25 cellular contexts compared by ENCODE assay signal in the genomic region with DNA sequence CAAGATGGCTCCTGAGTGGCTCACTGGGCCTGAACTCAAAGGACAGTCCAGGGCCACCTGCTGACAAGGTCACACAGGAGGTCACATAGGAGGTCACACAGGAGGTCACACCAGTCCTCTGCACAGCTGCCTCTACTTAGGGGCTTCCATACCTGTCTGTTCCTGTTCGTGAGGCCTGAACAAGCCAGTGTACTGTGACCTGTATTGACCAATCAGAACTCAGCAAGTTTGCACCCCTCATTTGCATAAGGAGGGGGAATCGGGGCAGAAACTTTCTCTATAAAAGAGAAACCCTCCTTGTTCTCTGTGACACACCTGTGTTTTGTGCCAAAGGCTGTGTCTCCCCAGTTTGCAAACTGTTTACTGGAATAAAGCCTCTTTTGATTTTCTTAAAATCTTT.
DNase-seq lines count a peak whose midpoint lies in the region; ATAC-seq and TF ChIP-seq lines count a peak whose summit lies in the region.
"Had no signal": no experiment of that assay in that cellular context is flagged by ENCODE, and none has a peak within 500 bp of the region (broad histone marks: within the 10 kb centered on the region; RNA-seq: fewer than 3 reads in every experiment).

No MANE protein-coding gene starts in this region.

- H3K27ac ChIP-seq in Karpas-422 (ENCODE audit: low read length) (no peak overlapping the region), left ventricle myocardium inferior (replicated peaks) (no peak overlapping the region)

- no peak for TF ChIP-seq CTCF in left ventricle myocardium inferior (IDR thresholded peaks at IDR 0.05; ENCODE audit: borderline replicate concordance)

- H3K79me2 ChIP-seq in Karpas-422 (ENCODE audit: low read length), result no peaks in the 10 kb centered on the region

- H3K9me3 ChIP-seq in Karpas-422 (ENCODE audit: low read length), result no peaks in the 10 kb centered on the region
- H3K9me3 ChIP-seq in left ventricle myocardium inferior (replicated peaks), result no peaks in the 10 kb centered on the region

- ATAC-seq in activated naive CD4-positive, alpha-beta T cell treated with anti-CD3 and anti-CD28 coated beads, Interleukin-2, amount 50 U/mL, for 72 hours, result no peak
- ATAC-seq: Right ventricle myocardium inferior had no signal

- no peaks in the 10 kb centered on the region for H3K9me2 ChIP-seq in Karpas-422 (replicated peaks; ENCODE audit: insufficient read depth, low read length)

- peak; percentile 21 for DNase-seq in activated effector memory CD4-positive, alpha-beta T cell treated with anti-CD3 and anti-CD28 coated beads, Interleukin-2, amount 50 U/mL, for 16 hours
- no peak for DNase-seq in activated effector memory CD4-positive, alpha-beta T cell treated with Interleukin-2 at 50 U/mL for 16 hours
- peak; percentile 59 for DNase-seq in Karpas-422
- DNase-seq in ecto neural progenitor cell (ENCODE audit: low spot score), result peak; percentile 44
- no peak for DNase-seq in left ventricle myocardium inferior
- DNase-seq in SIG-M5 (lab: John Stamatoyannopoulos, UW), result no peak
- no peak for DNase-seq in activated naive CD4-positive, alpha-beta T cell treated with anti-CD3 and anti-CD28 coated beads, Interleukin-2, amount 50 U/mL, for 72 hours (ENCODE audit: low spot score in 2 of 2)
- no peak for DNase-seq in midbrain (lab: John Stamatoyannopoulos, UW)
- DNase-seq: AML-193, EL, GF-D8, GOT3, HCEC 1CT, IMR-90, NCI-H1105 treated with DMSO at 0.1 percent for 48 hours, NCI-H1694, NCI-H2081 treated with DMSO at 0.1 percent for 48 hours, NCI-H2171 treated with DMSO at 0.1 percent for 48 hours, NCI-H524 treated with DMSO at 0.1 percent for 48 hours, NCI-H82, OCI-M1, SW 1271 had no signal

- peak overlapping the region; percentile 5 for H3K4me2 ChIP-seq in Karpas-422 (ENCODE audit: low read depth, low read length, poor library complexity, severe bottlenecking)

- no peak overlapping the region for H3K9ac ChIP-seq in Karpas-422 (ENCODE audit: low read length)
- H3K9ac ChIP-seq: KMS-11 had no signal

- H3K36me3 ChIP-seq in Karpas-422 (ENCODE audit: insufficient read depth, low read length), result no peaks in the 10 kb centered on the region
- no peaks in the 10 kb centered on the region for H3K36me3 ChIP-seq in left ventricle myocardium inferior

- H3K4me1 ChIP-seq in Karpas-422 (ENCODE audit: low read length) (peaks cover 24% of the 10 kb centered on the region), left ventricle myocardium inferior (no peaks in the 10 kb centered on the region)

- H3K27me3 ChIP-seq in Karpas-422 (ENCODE audit: low read length) (no peaks in the 10 kb centered on the region), left ventricle myocardium inferior (ENCODE audit: low read depth) (peaks cover 5% of the 10 kb centered on the region)

- H4K20me1 ChIP-seq in Karpas-422 (ENCODE audit: insufficient read depth, low read depth, low read length), result no peaks in the 10 kb centered on the region

- intact Hi-C loops in left ventricle myocardium inferior (cut with micrococcal nuclease), result no loop called here

- H3K4me3 ChIP-seq in Karpas-422 (ENCODE audit: low read length) (no peak overlapping the region), left ventricle myocardium inferior (no peak overlapping the region)

- no peaks in the 10 kb centered on the region for H3K36me3 Mint-ChIP-seq in activated naive CD4-positive, alpha-beta T cell treated with anti-CD3 and anti-CD28 coated beads, Interleukin-2, amount 50 U/mL, for 72 hours
- H3K36me3 Mint-ChIP-seq: CD14-positive monocyte had no signal

- no peak overlapping the region for H2AFZ ChIP-seq in Karpas-422 (ENCODE audit: low read length)

- no peak overlapping the region for H3K27ac Mint-ChIP-seq in activated naive CD4-positive, alpha-beta T cell treated with anti-CD3 and anti-CD28 coated beads, Interleukin-2, amount 50 U/mL, for 72 hours
- H3K27ac Mint-ChIP-seq: CD14-positive monocyte had no signal

- no peaks in the 10 kb centered on the region for H3K9me3 Mint-ChIP-seq in activated naive CD4-positive, alpha-beta T cell treated with anti-CD3 and anti-CD28 coated beads, Interleukin-2, amount 50 U/mL, for 72 hours

Comparison
In these comparisons a context has a peak if more than half of its experiments do, and no peak if none do; other contexts are left out.
1. DNase-seq: peak in activated effector memory CD4-positive, alpha-beta T cell treated with anti-CD3 and anti-CD28 coated beads, Interleukin-2, amount 50 U/mL, for 16 hours (single experiment), Karpas-422 (single experiment) and ecto neural progenitor cell (single experiment); none in activated effector memory CD4-positive, alpha-beta T cell treated with Interleukin-2 at 50 U/mL for 16 hours (single experiment), left ventricle myocardium inferior (single experiment), SIG-M5 (single experiment), activated naive CD4-positive, alpha-beta T cell treated with anti-CD3 and anti-CD28 coated beads, Interleukin-2, amount 50 U/mL, for 72 hours (0 of 2) and midbrain (single experiment).